In genomic region chr17:2940352-2940751, GRCh38 we compare ENCODE assay signal across 13 cellular contexts.
DNase-seq lines count a peak whose midpoint lies in the region; ATAC-seq and TF ChIP-seq lines count a peak whose summit lies in the region.
"Had no signal": no experiment of that assay in that cellular context is flagged by ENCODE, and none has a peak within 500 bp of the region (broad histone marks: within the 10 kb centered on the region; RNA-seq: fewer than 3 reads in every experiment).

No MANE protein-coding gene starts in this region.

- DNase-seq in breast epithelium (ENCODE audit: low spot score in 2 of 2) (peak; percentile 61 to 77), mammary epithelial cell (no peak), left cardiac atrium (peak; percentile 80), nephron progenitor cell (peak; percentile 53), aorta (peak in 1 of 2 donors; percentile 64), COLO829 (ENCODE audit: low spot score) (no peak), OCI-M2 (lab: John Stamatoyannopoulos, UW; ENCODE audit: unreplicated experiment) (no peak)
- no peak for DNase-seq in activated CD4-positive, alpha-beta T cell treated with anti-CD3 and anti-CD28 coated beads, Interleukin-2, amount 10 ng/mL, durations not matched to agents 7 days and 5 days
- DNase-seq: 8988T, activated gamma-delta T cell treated with Interleukin-2 at 50 U/mL for 16 hours, DMS79, NCI-H510A had no signal

- H3K4me3 ChIP-seq in breast epithelium, result peak overlapping the region; percentile 6 to 40 (median 32)
- no peak overlapping the region for H3K4me3 ChIP-seq in mammary epithelial cell (replicated peaks in 1 of 3; ENCODE audit: insufficient read depth in 1 of 3, low read depth in 2 of 3, low read length in 3 of 3)
- no peak overlapping the region for H3K4me3 ChIP-seq in aorta (ENCODE audit: low read length in 2 of 2)

- no peak overlapping the region for H3K27ac Mint-ChIP-seq in nephron progenitor cell
- no peak overlapping the region for H3K27ac Mint-ChIP-seq in activated CD4-positive, alpha-beta T cell treated with anti-CD3 and anti-CD28 coated beads, Interleukin-2, amount 10 ng/mL, durations not matched to agents 7 days and 5 days
- H3K27ac Mint-ChIP-seq: stimulated activated memory B cell treated with anti-CD40 and anti-IgM and Interleukin-4, amounts not matched to agents 10 μg/mL and 1 μg/mL and 100 μg/mL, for 72 hours had no signal

- H3K36me3 ChIP-seq in breast epithelium (no peaks in the 10 kb centered on the region), mammary epithelial cell (ENCODE audit: insufficient read depth, low read length) (no peaks in the 10 kb centered on the region), aorta (ENCODE audit: control insufficient read depth in 1 of 2, insufficient read depth in 2 of 2, low read length in 1 of 2) (no peaks in the 10 kb centered on the region)

- ATAC-seq in left cardiac atrium (peak; percentile 97), aorta (ENCODE audit: low FRiP score) (peak; percentile 49)
- ATAC-seq: stimulated activated memory B cell treated with anti-CD40 and anti-IgM and Interleukin-4, amounts not matched to agents 10 μg/mL and 1 μg/mL and 100 μg/mL, for 72 hours had no signal

- H3K27ac ChIP-seq in breast epithelium (peak overlapping the region; percentile 75 to 81), mammary epithelial cell (ENCODE audit: insufficient read depth, low read depth, low read length) (no peak overlapping the region), aorta (ENCODE audit: low read depth in 1 of 2, low read length in 2 of 2) (no peak overlapping the region)

- H3K4me1 ChIP-seq in breast epithelium, result no peaks in the 10 kb centered on the region
- H3K4me1 ChIP-seq in mammary epithelial cell (ENCODE audit: insufficient read depth, low read length), result peaks cover 4% of the 10 kb centered on the region
- H3K4me1 ChIP-seq in aorta (ENCODE audit: control insufficient read depth in 1 of 2, insufficient read depth in 2 of 2, low read length in 2 of 2), result no peaks in the 10 kb centered on the region

- H3K27me3 Mint-ChIP-seq in nephron progenitor cell (ENCODE audit: low read depth, poor library complexity), result peaks cover 10% of the 10 kb centered on the region
- peaks cover 11% of the 10 kb centered on the region for H3K27me3 Mint-ChIP-seq in activated CD4-positive, alpha-beta T cell treated with anti-CD3 and anti-CD28 coated beads, Interleukin-2, amount 10 ng/mL, durations not matched to agents 7 days and 5 days

- POLR2A ChIA-PET in activated CD4-positive, alpha-beta T cell treated with anti-CD3 and anti-CD28 coated beads, Interleukin-2, amount 10 ng/mL, durations not matched to agents 7 days and 5 days (lab: Charles Lee), result no interaction called here

- intact Hi-C loops in breast epithelium (cut with DNase I; ENCODE audit: low total_unique reads) (no loop called here), mammary epithelial cell (cut with micrococcal nuclease) (no loop called here), left cardiac atrium (cut with DNase I) (no loop called here), aorta (cut with DNase I) (loop anchor here in 1 of 2 donors (2.0 kb wide), 1 partner anchor 34 kb away; no protein-coding TSS in a partner anchor)

- H3K4me3 Mint-ChIP-seq in nephron progenitor cell, result no peak overlapping the region
- no peak overlapping the region for H3K4me3 Mint-ChIP-seq in activated CD4-positive, alpha-beta T cell treated with anti-CD3 and anti-CD28 coated beads, Interleukin-2, amount 10 ng/mL, durations not matched to agents 7 days and 5 days
- H3K4me3 Mint-ChIP-seq: stimulated activated memory B cell treated with anti-CD40 and anti-IgM and Interleukin-4, amounts not matched to agents 10 μg/mL and 1 μg/mL and 100 μg/mL, for 72 hours had no signal

- peaks cover 7% of the 10 kb centered on the region for H3K79me2 ChIP-seq in mammary epithelial cell (ENCODE audit: insufficient read depth, low read length)

- H4K20me1 ChIP-seq in mammary epithelial cell (ENCODE audit: insufficient read depth, low read length), result no peaks in the 10 kb centered on the region

- H3K27me3 ChIP-seq in breast epithelium (no peaks in the 10 kb centered on the region), mammary epithelial cell (ENCODE audit: insufficient read depth, low read length) (no peaks in the 10 kb centered on the region), aorta (ENCODE audit: control insufficient read depth in 1 of 2, insufficient read depth in 2 of 2, low read length in 1 of 2) (no peaks in the 10 kb centered on the region)

- no peak overlapping the region for H3K4me2 ChIP-seq in mammary epithelial cell (ENCODE audit: insufficient read depth, low read depth, low read length)

- WGBS in mammary epithelial cell (ENCODE audit: low coverage, missing lambda C conversion rate), result 61% methylated on average over 9 of the region's 15 CpGs
- WGBS in aorta, 2 donors, result 15 to 16% methylated on average over 14 to 15 of the region's 15 CpGs

- no peaks in the 10 kb centered on the region for H3K36me3 Mint-ChIP-seq in nephron progenitor cell (ENCODE audit: low read depth)
- no peaks in the 10 kb centered on the region for H3K36me3 Mint-ChIP-seq in activated CD4-positive, alpha-beta T cell treated with anti-CD3 and anti-CD28 coated beads, Interleukin-2, amount 10 ng/mL, durations not matched to agents 7 days and 5 days (ENCODE audit: low read depth)
- H3K36me3 Mint-ChIP-seq: stimulated activated memory B cell treated with anti-CD40 and anti-IgM and Interleukin-4, amounts not matched to agents 10 μg/mL and 1 μg/mL and 100 μg/mL, for 72 hours had no signal

- no TSS peak for BruUV-seq in mammary epithelial cell (replicated peaks; lab: Mats Ljungman, UMichigan)

- peaks cover 24% of the 10 kb centered on the region for H3K4me1 Mint-ChIP-seq in nephron progenitor cell
- peaks cover 16% of the 10 kb centered on the region for H3K4me1 Mint-ChIP-seq in activated CD4-positive, alpha-beta T cell treated with anti-CD3 and anti-CD28 coated beads, Interleukin-2, amount 10 ng/mL, durations not matched to agents 7 days and 5 days

- H3K9me3 Mint-ChIP-seq in nephron progenitor cell, result no peaks in the 10 kb centered on the region
- no peaks in the 10 kb centered on the region for H3K9me3 Mint-ChIP-seq in activated CD4-positive, alpha-beta T cell treated with anti-CD3 and anti-CD28 coated beads, Interleukin-2, amount 10 ng/mL, durations not matched to agents 7 days and 5 days
- H3K9me3 Mint-ChIP-seq: stimulated activated memory B cell treated with anti-CD40 and anti-IgM and Interleukin-4, amounts not matched to agents 10 μg/mL and 1 μg/mL and 100 μg/mL, for 72 hours had no signal

- CTCF ChIA-PET in mammary epithelial cell (lab: Charles Lee; ENCODE audit: low non-redundant PET), result no interaction called here
- CTCF ChIA-PET in activated CD4-positive, alpha-beta T cell treated with anti-CD3 and anti-CD28 coated beads, Interleukin-2, amount 10 ng/mL, durations not matched to agents 7 days and 5 days (lab: Charles Lee), result no interaction called here

- in situ Hi-C loops in mammary epithelial cell (cut with MboI; ENCODE audit: low sequenced_read_pairs in 2 of 2), result no loop called here

- dilution Hi-C loops in mammary epithelial cell (cut with HindIII; ENCODE audit: low sequenced_read_pairs), result no loop called here

- no peak for TF ChIP-seq POLR2A in breast epithelium (IDR thresholded peaks at IDR 0.05)

- no peak overlapping the region for H2AFZ ChIP-seq in mammary epithelial cell (ENCODE audit: low read depth, low read length)

- TF ChIP-seq CTCF in breast epithelium (IDR thresholded peaks at IDR 0.05) (no peak), mammary epithelial cell (conservative IDR thresholded peaks at IDR 0.05 in 1 of 2, IDR thresholded peaks at IDR 0.05 in 1 of 2; ENCODE audit: extremely low read depth in 1 of 2, insufficient read depth in 1 of 2, low read depth in 1 of 2, low read length in 2 of 2) (no peak), nephron progenitor cell (IDR thresholded peaks at IDR 0.05) (no peak)

- H3K9me3 ChIP-seq in breast epithelium, result no peaks in the 10 kb centered on the region
- H3K9me3 ChIP-seq in mammary epithelial cell (replicated peaks; ENCODE audit: insufficient read depth, low read length), result no peaks in the 10 kb centered on the region
- H3K9me3 ChIP-seq in aorta (ENCODE audit: control insufficient read depth, low read length), result no peaks in the 10 kb centered on the region

- no peak overlapping the region for H3K9ac ChIP-seq in mammary epithelial cell (ENCODE audit: insufficient read depth, low read length)

Comparison
In these comparisons a context has a peak if more than half of its experiments do, and no peak if none do; other contexts are left out.
1. DNase-seq: peak in breast epithelium (2 of 2), left cardiac atrium (single experiment) and nephron progenitor cell (single experiment); none in mammary epithelial cell (single experiment), COLO829 (single experiment), activated CD4-positive, alpha-beta T cell treated with anti-CD3 and anti-CD28 coated beads, Interleukin-2, amount 10 ng/mL, durations not matched to agents 7 days and 5 days (single experiment) and OCI-M2 (single experiment).
2. H3K27ac ChIP-seq: peak in breast epithelium (2 of 2); none in mammary epithelial cell (single experiment) and aorta (0 of 2).
3. H3K4me3 ChIP-seq: peak in breast epithelium (3 of 3); none in mammary epithelial cell (0 of 3) and aorta (0 of 2).